ENCODE assay signal across 14 cellular contexts in genomic region chr1:224169876-224170275, GRCh38. TPM values are rescaled to one million over a fixed set of nuclear protein-coding genes. Genes with fewer than 3 reads are reported as not detected.
DNase-seq lines count a peak whose midpoint lies in the region; ATAC-seq, FAIRE-seq and TF ChIP-seq lines count a peak whose summit lies in the region.
"Had no signal": no experiment of that assay in that cellular context is flagged by ENCODE, and none has a peak within 500 bp of the region (broad histone marks: within the 10 kb centered on the region; RNA-seq: fewer than 3 reads in every experiment).

No MANE protein-coding gene starts in this region.

- H4K20me1 ChIP-seq in astrocyte (ENCODE audit: insufficient read depth, low read length) = no peaks in the 10 kb centered on the region

- no peak overlapping the region for H3K4me3 Mint-ChIP-seq in activated CD8-positive, alpha-beta memory T cell treated with anti-CD3 and anti-CD28 coated beads, Interleukin-2, amount 10 ng/mL, durations not matched to agents 7 days and 5 days
- H3K4me3 Mint-ChIP-seq in astrocyte (ENCODE audit: unreplicated experiment) = no peak overlapping the region
- peak overlapping the region; percentile 30 for H3K4me3 Mint-ChIP-seq in stimulated activated effector memory CD8-positive, alpha-beta T cell treated with anti-CD3 and anti-CD28 coated beads, Interleukin-12 subunit alpha, Interleukin-12 subunit beta, amount 100 ng/mL, for 72 hours

- 50 to 70% methylated on average over 1 of the region's 1 CpG for WGBS in esophagus squamous epithelium, 2 donors

- H2AFZ ChIP-seq in astrocyte (ENCODE audit: low read depth, low read length) = no peak overlapping the region

- peaks cover 15% of the 10 kb centered on the region for H3K36me3 Mint-ChIP-seq in activated CD8-positive, alpha-beta memory T cell treated with anti-CD3 and anti-CD28 coated beads, Interleukin-2, amount 10 ng/mL, durations not matched to agents 7 days and 5 days
- no peaks in the 10 kb centered on the region for H3K36me3 Mint-ChIP-seq in astrocyte (ENCODE audit: low read depth, unreplicated experiment)
- H3K36me3 Mint-ChIP-seq in stimulated activated effector memory CD8-positive, alpha-beta T cell treated with anti-CD3 and anti-CD28 coated beads, Interleukin-12 subunit alpha, Interleukin-12 subunit beta, amount 100 ng/mL, for 72 hours = peaks cover 7% of the 10 kb centered on the region

- H3K4me1 Mint-ChIP-seq in activated CD8-positive, alpha-beta memory T cell treated with anti-CD3 and anti-CD28 coated beads, Interleukin-2, amount 10 ng/mL, durations not matched to agents 7 days and 5 days = peaks cover 29% of the 10 kb centered on the region
- H3K4me1 Mint-ChIP-seq in astrocyte (ENCODE audit: low read depth, unreplicated experiment) = peaks cover 14% of the 10 kb centered on the region
- H3K4me1 Mint-ChIP-seq in stimulated activated effector memory CD8-positive, alpha-beta T cell treated with anti-CD3 and anti-CD28 coated beads, Interleukin-12 subunit alpha, Interleukin-12 subunit beta, amount 100 ng/mL, for 72 hours = peaks cover 34% of the 10 kb centered on the region

- no peak for ATAC-seq in activated CD8-positive, alpha-beta memory T cell treated with anti-CD3 and anti-CD28 coated beads, Interleukin-2, amount 10 ng/mL, durations not matched to agents 7 days and 5 days
- no peak for ATAC-seq in stimulated activated effector memory CD8-positive, alpha-beta T cell treated with anti-CD3 and anti-CD28 coated beads, Interleukin-12 subunit alpha, Interleukin-12 subunit beta, amount 100 ng/mL, for 72 hours
- no peak for ATAC-seq in GM18907 (IDR thresholded peaks at IDR 0.05; ENCODE audit: unreplicated experiment)

- intact Hi-C loops in esophagus squamous epithelium (cut with DNase I) = no loop called here

- H3K4me2 ChIP-seq in astrocyte (ENCODE audit: low read length) = peak overlapping the region; percentile 33

- peak overlapping the region; percentile 66 for H3K27ac Mint-ChIP-seq in activated CD8-positive, alpha-beta memory T cell treated with anti-CD3 and anti-CD28 coated beads, Interleukin-2, amount 10 ng/mL, durations not matched to agents 7 days and 5 days
- no peak overlapping the region for H3K27ac Mint-ChIP-seq in astrocyte (ENCODE audit: unreplicated experiment)
- H3K27ac Mint-ChIP-seq in stimulated activated effector memory CD8-positive, alpha-beta T cell treated with anti-CD3 and anti-CD28 coated beads, Interleukin-12 subunit alpha, Interleukin-12 subunit beta, amount 100 ng/mL, for 72 hours = peak overlapping the region; percentile 9

- H3K4me3 ChIP-seq in HL-60 (replicated peaks; ENCODE audit: insufficient read depth, low read length) (no peak overlapping the region), astrocyte (ENCODE audit: insufficient read depth, low read depth, low read length) (no peak overlapping the region), esophagus squamous epithelium (no peak overlapping the region)
- H3K4me3 ChIP-seq: A549, PC-9 had no signal

- H3K4me1 ChIP-seq in astrocyte (ENCODE audit: insufficient read depth, low read length) (peaks cover 10% of the 10 kb centered on the region), esophagus squamous epithelium (peaks cover 7 to 50% (median 19%) of the 10 kb centered on the region in 3 donors)

- TF ChIP-seq POLR2A in esophagus squamous epithelium (IDR thresholded peaks at IDR 0.05) = no peak

- CTCF ChIA-PET in activated CD8-positive, alpha-beta memory T cell treated with anti-CD3 and anti-CD28 coated beads, Interleukin-2, amount 10 ng/mL, durations not matched to agents 7 days and 5 days (lab: Charles Lee) = interaction anchor here (0.8 to 3.0 kb wide), 13 partner anchors 10 to 287 kb away, joined by 3 to 24 read pairs (median 4); partner anchors contain the start of gene DEGS1

- H3K27me3 Mint-ChIP-seq in activated CD8-positive, alpha-beta memory T cell treated with anti-CD3 and anti-CD28 coated beads, Interleukin-2, amount 10 ng/mL, durations not matched to agents 7 days and 5 days = peaks cover 6% of the 10 kb centered on the region
- peaks cover 4% of the 10 kb centered on the region for H3K27me3 Mint-ChIP-seq in astrocyte (ENCODE audit: low read depth, unreplicated experiment)

- no peak for DNase-seq in activated CD8-positive, alpha-beta memory T cell treated with anti-CD3 and anti-CD28 coated beads, Interleukin-2, amount 10 ng/mL, durations not matched to agents 7 days and 5 days
- no peak for DNase-seq in activated CD8-positive, alpha-beta memory T cell treated with anti-CD3 and anti-CD28 coated beads for 24 hours
- peak in 1 of 2 experiments; percentile 26 for DNase-seq in HL-60 (ENCODE audit: low read depth in 1 of 2, low spot score in 1 of 2)
- no peak for DNase-seq in astrocyte (ENCODE audit: low read depth)
- DNase-seq in stimulated activated effector memory CD8-positive, alpha-beta T cell treated with anti-CD3 and anti-CD28 coated beads, Interleukin-12 subunit alpha, Interleukin-12 subunit beta, amount 100 ng/mL, for 72 hours (ENCODE audit: low spot score in 2 of 2) = no peak
- DNase-seq in NCI-H1694 (lab: John Stamatoyannopoulos, UW) = no peak
- DNase-seq in esophagus squamous epithelium (lab: John Stamatoyannopoulos, UW) = no peak
- DNase-seq: COR-L47; left ventricle myocardium superior; NCI-H510A; PC-9; stimulated activated CD4-positive, alpha-beta T cell treated with anti-CD3 and anti-CD28 coated beads, Interleukin-15, amount 100 ng/mL, for 24 hours had no signal

- TF ChIP-seq CTCF in HL-60 (IDR thresholded peaks at IDR 0.05; ENCODE audit: insufficient read depth, low read length) (no peak), astrocyte (IDR thresholded peaks at IDR 0.05; ENCODE audit: insufficient read depth, low read depth, low read length) (no peak), esophagus squamous epithelium (IDR thresholded peaks at IDR 0.05) (no peak)

- H3K27me3 ChIP-seq in HL-60 (ENCODE audit: insufficient read depth, poor library complexity, severe bottlenecking) (no peaks in the 10 kb centered on the region), astrocyte (ENCODE audit: insufficient read depth, low read length) (peaks cover 3% of the 10 kb centered on the region), esophagus squamous epithelium (no peaks in the 10 kb centered on the region)

- no peak overlapping the region for H3K9ac ChIP-seq in astrocyte (ENCODE audit: low read length)

- FAIRE-seq in astrocyte (lab: Jason Lieb, UNC) = no peak
- FAIRE-seq: A549 had no signal

- H3K27ac ChIP-seq in HL-60 (replicated peaks) (peak overlapping the region; percentile 87), astrocyte (ENCODE audit: low read depth, low read length) (no peak overlapping the region), esophagus squamous epithelium (peak overlapping the region in 1 of 4 donors; percentile 20)

- no peaks in the 10 kb centered on the region for H3K9me3 ChIP-seq in astrocyte (ENCODE audit: insufficient read depth, low read depth, low read length)
- no peaks in the 10 kb centered on the region for H3K9me3 ChIP-seq in esophagus squamous epithelium
- H3K9me3 ChIP-seq: A549 had no signal

- H3K36me3 ChIP-seq in astrocyte (ENCODE audit: insufficient read depth, low read length) (no peaks in the 10 kb centered on the region), esophagus squamous epithelium (no peaks in the 10 kb centered on the region)

- H3K79me2 ChIP-seq in astrocyte (ENCODE audit: insufficient read depth, low read length) = no peaks in the 10 kb centered on the region

- peaks cover 2% of the 10 kb centered on the region for H3K9me3 Mint-ChIP-seq in activated CD8-positive, alpha-beta memory T cell treated with anti-CD3 and anti-CD28 coated beads, Interleukin-2, amount 10 ng/mL, durations not matched to agents 7 days and 5 days (ENCODE audit: low read depth)
- H3K9me3 Mint-ChIP-seq in astrocyte (ENCODE audit: unreplicated experiment) = no peaks in the 10 kb centered on the region
- H3K9me3 Mint-ChIP-seq in stimulated activated effector memory CD8-positive, alpha-beta T cell treated with anti-CD3 and anti-CD28 coated beads, Interleukin-12 subunit alpha, Interleukin-12 subunit beta, amount 100 ng/mL, for 72 hours = no peaks in the 10 kb centered on the region

RNA-seq across cellular contexts. Expression of gene DEGS1, which starts 13.2 kb away (rescaled TPM):
- 10 to 100 TPM; 49.0 to 65.9 TPM for total RNA-seq in activated CD8-positive, alpha-beta memory T cell treated with anti-CD3 and anti-CD28 coated beads, Interleukin-2, amount 10 ng/mL, durations not matched to agents 7 days and 5 days
- total RNA-seq in astrocyte (115 and 132 TPM in 2 replicates), esophagus squamous epithelium (10 to 100 TPM; 50.2 to 93.3 (median 67.8) TPM)

RNA-seq across cellular contexts. Expression of gene FBXO28, which starts 56.0 kb away (rescaled TPM):
- 10 to 100 TPM; 21.3 to 29.6 TPM for total RNA-seq in activated CD8-positive, alpha-beta memory T cell treated with anti-CD3 and anti-CD28 coated beads, Interleukin-2, amount 10 ng/mL, durations not matched to agents 7 days and 5 days
- total RNA-seq in astrocyte (28.9 and 32.6 TPM in 2 replicates), esophagus squamous epithelium (10 to 100 TPM; 25.2 to 34.3 (median 31.5) TPM)
